Comparison of ENCODE assay signal across 16 cellular contexts in the genomic region with DNA sequence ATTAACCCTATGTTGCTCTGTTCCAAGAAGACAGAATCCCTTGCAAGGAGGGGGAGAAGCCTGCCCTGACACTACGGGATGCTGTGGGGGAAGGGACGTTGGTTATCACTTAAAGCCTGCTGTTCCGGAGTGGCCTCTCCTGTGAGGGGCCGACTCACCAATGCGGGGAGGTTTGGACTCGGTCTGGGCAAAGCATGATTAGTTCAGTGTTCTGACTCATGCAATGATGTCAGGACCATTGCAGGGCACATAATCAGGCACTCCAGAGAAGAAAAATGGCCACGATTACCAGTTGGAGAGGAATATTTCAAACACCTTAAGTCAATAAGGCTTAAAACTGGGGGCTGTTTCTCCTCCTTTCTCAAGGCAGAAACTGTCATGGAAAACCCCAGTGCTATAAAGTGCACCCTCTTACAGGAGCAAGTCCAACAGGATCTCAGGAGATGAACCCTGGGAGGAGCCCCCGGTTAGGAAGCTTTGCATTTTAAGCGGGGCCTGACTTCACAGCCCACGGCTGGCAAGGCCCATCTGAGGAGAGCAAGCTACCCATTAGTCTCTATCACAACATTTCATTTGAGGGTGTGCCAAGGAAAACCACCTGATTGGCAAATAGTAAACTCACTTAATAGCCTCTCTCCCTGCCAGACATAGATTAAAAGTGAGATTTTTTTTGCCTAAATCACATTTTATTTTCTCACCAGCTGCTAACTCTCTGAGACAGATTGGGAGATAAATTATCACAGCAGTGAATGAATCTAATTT.
A peak's percentile ranks its signal among the peaks of the same experiment; 100 is the strongest.
DNase-seq lines count a peak whose midpoint lies in the region; ATAC-seq and TF ChIP-seq lines count a peak whose summit lies in the region.
"Had no signal": no experiment of that assay in that cellular context is flagged by ENCODE, and none has a peak within 500 bp of the region (broad histone marks: within the 10 kb centered on the region; RNA-seq: fewer than 3 reads in every experiment).

No MANE protein-coding gene starts in this region.

- peaks cover 0 to 39% of the 10 kb centered on the region in 2 donors for H3K27me3 ChIP-seq in tibial artery
- H3K27me3 ChIP-seq: SJSA1 had no signal

- no peak overlapping the region for H3K27ac ChIP-seq in tibial artery
- H3K27ac ChIP-seq: SJSA1 had no signal

- peaks cover 0 to 3% (median 0%) of the 10 kb centered on the region in 3 donors for H3K9me3 ChIP-seq in tibial artery
- H3K9me3 ChIP-seq: SJSA1 had no signal

- H3K36me3 ChIP-seq in tibial artery, result no peaks in the 10 kb centered on the region
- H3K36me3 ChIP-seq: SJSA1 had no signal

- no peaks in the 10 kb centered on the region for H3K4me1 ChIP-seq in tibial artery
- H3K4me1 ChIP-seq: SJSA1 had no signal

- intact Hi-C loops in tibial artery (cut with DNase I; ENCODE audit: low total_unique reads), result no loop called here

- no peak overlapping the region for H3K4me3 ChIP-seq in tibial artery
- H3K4me3 ChIP-seq: SJSA1 had no signal

- no peak for TF ChIP-seq POLR2A in erythroblast (IDR thresholded peaks at IDR 0.05; ENCODE audit: low read length)

- DNase-seq in NCI-H82 (lab: John Stamatoyannopoulos, UW) (peak; percentile 8), NCI-H82 treated with DMSO at 0.1 percent for 48 hours (lab: John Stamatoyannopoulos, UW; ENCODE audit: unreplicated experiment) (no peak), OCI-M1 (lab: John Stamatoyannopoulos, UW) (peak; percentile 26), erythroblast (lab: John Stamatoyannopoulos, UW) (peak; percentile 87), SHP77 (lab: John Stamatoyannopoulos, UW) (no peak), middle frontal gyrus (ENCODE audit: extremely low spot score, low spot score) (no peak), tibial artery (no peak)
- DNase-seq: activated CD8-positive, alpha-beta T cell treated with anti-CD3 and anti-CD28 coated beads for 36 hours; CD4-positive, alpha-beta memory T cell; cerebellar nuclear complex; endodermal cell; naive B cell; posterior cingulate gyrus; stimulated activated naive B cell treated with anti-CD40 and anti-IgM and Interleukin-4, amounts not matched to agents 10 μg/mL and 1 μg/mL and 100 μg/mL, for 72 hours had no signal

- no peak for TF ChIP-seq CTCF in tibial artery (IDR thresholded peaks at IDR 0.05)

- no peak for ATAC-seq in GM21528 (IDR thresholded peaks at IDR 0.05; ENCODE audit: low FRiP score, unreplicated experiment)
- ATAC-seq: activated CD8-positive, alpha-beta T cell treated with anti-CD3 and anti-CD28 coated beads for 36 hours; stimulated activated naive B cell treated with anti-CD40 and anti-IgM and Interleukin-4, amounts not matched to agents 10 μg/mL and 1 μg/mL and 100 μg/mL, for 72 hours had no signal

Comparison
In these comparisons a context has a peak if more than half of its experiments do, and no peak if none do; other contexts are left out.
1. DNase-seq: peak in NCI-H82 (single experiment), OCI-M1 (single experiment) and erythroblast (2 of 2); none in NCI-H82 treated with DMSO at 0.1 percent for 48 hours (single experiment), SHP77 (0 of 2), middle frontal gyrus (single experiment) and tibial artery (0 of 2).